ENCODE assay signal across 2 cellular contexts in genomic region chr21:37049741-37050140, GRCh38. TPM values are rescaled to one million over a fixed set of nuclear protein-coding genes. Genes with fewer than 3 reads are reported as not detected.
"Had no signal": no experiment of that assay in that cellular context is flagged by ENCODE, and none has a peak within 500 bp of the region (broad histone marks: within the 10 kb centered on the region; RNA-seq: fewer than 3 reads in every experiment).

No MANE protein-coding gene starts in this region.

RNA-seq across cellular contexts. Expression of gene RIPPLY3, which starts 43.2 kb away (rescaled TPM):
- total RNA-seq: LHCN-M2, MCF 10A had no signal
